8 cellular contexts compared by ENCODE assay signal in genomic region chr6:42692151-42692911, GRCh38. TPM values are rescaled to one million over a fixed set of nuclear protein-coding genes. Genes with fewer than 3 reads are reported as not detected.
DNase-seq lines count a peak whose midpoint lies in the region; ATAC-seq and TF ChIP-seq lines count a peak whose summit lies in the region.

No MANE protein-coding gene starts in this region.

- peaks cover 5% of the 10 kb centered on the region for H3K36me3 ChIP-seq in thoracic aorta

- no peak for DNase-seq in activated CD4-positive, alpha-beta T cell treated with anti-CD3 and anti-CD28 coated beads, Interleukin-2, amount 10 ng/mL, durations not matched to agents 7 days and 5 days
- no peak for DNase-seq in activated CD4-positive, alpha-beta T cell treated with anti-CD3 and anti-CD28 coated beads for 4 hours
- no peak for DNase-seq in immature natural killer cell
- DNase-seq in thoracic aorta (ENCODE audit: low spot score), result no peak
- DNase-seq in SIG-M5 treated with dmso at 0.1 percent for 504 hours (lab: John Stamatoyannopoulos, UW; ENCODE audit: unreplicated experiment), result no peak
- DNase-seq in NCI-H2107 (lab: John Stamatoyannopoulos, UW), result no peak
- DNase-seq in NCI-H128 (lab: John Stamatoyannopoulos, UW; ENCODE audit: unreplicated experiment), result no peak

- H3K9me3 Mint-ChIP-seq in activated CD4-positive, alpha-beta T cell treated with anti-CD3 and anti-CD28 coated beads, Interleukin-2, amount 10 ng/mL, durations not matched to agents 7 days and 5 days, result no peaks in the 10 kb centered on the region
- H3K9me3 Mint-ChIP-seq in activated naive CD8-positive, alpha-beta T cell (ENCODE audit: low read depth), result no peaks in the 10 kb centered on the region
- no peaks in the 10 kb centered on the region for H3K9me3 Mint-ChIP-seq in immature natural killer cell

- peaks cover 44% of the 10 kb centered on the region for H3K4me1 Mint-ChIP-seq in activated CD4-positive, alpha-beta T cell treated with anti-CD3 and anti-CD28 coated beads, Interleukin-2, amount 10 ng/mL, durations not matched to agents 7 days and 5 days
- H3K4me1 Mint-ChIP-seq in activated naive CD8-positive, alpha-beta T cell (ENCODE audit: low read depth), result peaks cover 50% of the 10 kb centered on the region
- peaks cover 26 to 31% of the 10 kb centered on the region in 2 donors for H3K4me1 Mint-ChIP-seq in immature natural killer cell

- no peaks in the 10 kb centered on the region for H3K27me3 Mint-ChIP-seq in activated CD4-positive, alpha-beta T cell treated with anti-CD3 and anti-CD28 coated beads, Interleukin-2, amount 10 ng/mL, durations not matched to agents 7 days and 5 days
- no peaks in the 10 kb centered on the region for H3K27me3 Mint-ChIP-seq in activated naive CD8-positive, alpha-beta T cell
- H3K27me3 Mint-ChIP-seq in immature natural killer cell (ENCODE audit: low read depth in 3 of 3), result peaks cover 0 to 5% (median 3%) of the 10 kb centered on the region in 3 donors

- H3K27ac Mint-ChIP-seq in activated CD4-positive, alpha-beta T cell treated with anti-CD3 and anti-CD28 coated beads, Interleukin-2, amount 10 ng/mL, durations not matched to agents 7 days and 5 days, result peak overlapping the region; percentile 14
- H3K27ac Mint-ChIP-seq in activated naive CD8-positive, alpha-beta T cell, result peak overlapping the region; percentile 83
- peak overlapping the region; percentile 13 to 82 (median 45) for H3K27ac Mint-ChIP-seq in immature natural killer cell

- H3K27ac ChIP-seq in thoracic aorta, result peak overlapping the region; percentile 61 to 63

- CTCF ChIA-PET in activated CD4-positive, alpha-beta T cell treated with anti-CD3 and anti-CD28 coated beads, Interleukin-2, amount 10 ng/mL, durations not matched to agents 7 days and 5 days (lab: Charles Lee), result interaction anchor here (0.7 to 1.6 kb wide), 10 partner anchors 10 to 54 kb away, joined by 3 to 8 read pairs (median 3); no protein-coding TSS in a partner anchor

- H3K27me3 ChIP-seq in thoracic aorta (replicated peaks; ENCODE audit: insufficient read depth), result no peaks in the 10 kb centered on the region

- ATAC-seq in thoracic aorta (ENCODE audit: insufficient number of reproducible peaks, low FRiP score, low read depth), result no peak

- H3K4me3 Mint-ChIP-seq in activated CD4-positive, alpha-beta T cell treated with anti-CD3 and anti-CD28 coated beads, Interleukin-2, amount 10 ng/mL, durations not matched to agents 7 days and 5 days, result no peak overlapping the region
- H3K4me3 Mint-ChIP-seq in activated naive CD8-positive, alpha-beta T cell, result peak overlapping the region; percentile 17
- H3K4me3 Mint-ChIP-seq in immature natural killer cell, result no peak overlapping the region

- H3K36me3 Mint-ChIP-seq in activated CD4-positive, alpha-beta T cell treated with anti-CD3 and anti-CD28 coated beads, Interleukin-2, amount 10 ng/mL, durations not matched to agents 7 days and 5 days (ENCODE audit: low read depth), result peaks cover 66% of the 10 kb centered on the region
- peaks cover 16% of the 10 kb centered on the region for H3K36me3 Mint-ChIP-seq in activated naive CD8-positive, alpha-beta T cell
- H3K36me3 Mint-ChIP-seq in immature natural killer cell, result peaks cover 18 to 49% (median 30%) of the 10 kb centered on the region in 3 donors

- peaks cover 24 to 66% of the 10 kb centered on the region in 2 donors for H3K4me1 ChIP-seq in thoracic aorta (ENCODE audit: control insufficient read depth in 1 of 2, low read depth in 2 of 2)

- POLR2A ChIA-PET in activated CD4-positive, alpha-beta T cell treated with anti-CD3 and anti-CD28 coated beads, Interleukin-2, amount 10 ng/mL, durations not matched to agents 7 days and 5 days (lab: Charles Lee), result interaction anchor here (1.2 kb wide), 1 partner anchor 34 kb away, joined by 3 read pairs; no protein-coding TSS in a partner anchor

- H3K4me3 ChIP-seq in thoracic aorta, result no peak overlapping the region

- no peaks in the 10 kb centered on the region for H3K9me3 ChIP-seq in thoracic aorta

- no peak for TF ChIP-seq CTCF in thoracic aorta (IDR thresholded peaks at IDR 0.05)

RNA-seq across cellular contexts. Expression of gene PRPH2, which starts 30.1 kb away (rescaled TPM):
- total RNA-seq in activated CD4-positive, alpha-beta T cell treated with anti-CD3 and anti-CD28 coated beads, Interleukin-2, amount 10 ng/mL, durations not matched to agents 7 days and 5 days, result not detected
- under 1 TPM in 2 of 3 donors, not detected in 1; 0.08 to 0.25 TPM for polyA plus RNA-seq in immature natural killer cell
- total RNA-seq in thoracic aorta, result under 1 TPM in 1 of 2 donors, not detected in 1; 0.78 TPM

RNA-seq across cellular contexts. Expression of gene TBCC, which starts 53.6 kb away (rescaled TPM):
- total RNA-seq in activated CD4-positive, alpha-beta T cell treated with anti-CD3 and anti-CD28 coated beads, Interleukin-2, amount 10 ng/mL, durations not matched to agents 7 days and 5 days, result 10 to 100 TPM; 37.1 to 38.6 TPM
- polyA plus RNA-seq in immature natural killer cell, result 100 to 1,000 TPM; 109 to 140 (median 134) TPM
- total RNA-seq in thoracic aorta, result 10 to 100 TPM; 26.4 to 33.8 TPM

Comparison
In these comparisons a context has a peak if more than half of its experiments do, and no peak if none do; other contexts are left out.
1. H3K27ac Mint-ChIP-seq: peak in every context shown above with its lines; median percentile 83 in activated naive CD8-positive, alpha-beta T cell; 45 in immature natural killer cell; 14 in activated CD4-positive, alpha-beta T cell treated with anti-CD3 and anti-CD28 coated beads, Interleukin-2, amount 10 ng/mL, durations not matched to agents 7 days and 5 days.